ENCODE assay signal across 39 cellular contexts in genomic region chr19:41578886-41579285, GRCh38. TPM values are rescaled to one million over a fixed set of nuclear protein-coding genes. Genes with fewer than 3 reads are reported as not detected.
"Had no signal": no experiment of that assay in that cellular context is flagged by ENCODE, and none has a peak within 500 bp of the region (broad histone marks: within the 10 kb centered on the region; RNA-seq: fewer than 3 reads in every experiment).

No MANE protein-coding gene starts in this region.

- H3K36me3 ChIP-seq: ascending aorta, cardiac muscle cell had no signal

- H3K4me1 ChIP-seq: ascending aorta had no signal

- H3K36me3 Mint-ChIP-seq: brain had no signal

- H3K27ac ChIP-seq: ascending aorta, cardiac muscle cell, VCaP had no signal

- H3K4me1 Mint-ChIP-seq: brain had no signal

- H3K9me3 ChIP-seq: ascending aorta had no signal

- H3K27me3 ChIP-seq: ascending aorta, cardiac muscle cell had no signal

- H3K4me3 Mint-ChIP-seq: activated B cell treated with CpG ODN at 0.5 μM for 24 hours; activated CD4-positive, alpha-beta memory T cell treated with anti-CD3 and anti-CD28 coated beads for 36 hours; activated CD4-positive, alpha-beta T cell treated with anti-CD3 and anti-CD28 coated beads, Interleukin-2, amount 10 ng/mL, durations not matched to agents 24 days and 14 days; activated CD8-positive, alpha-beta T cell treated with anti-CD3 and anti-CD28 coated beads for 36 hours; activated naive CD4-positive, alpha-beta T cell treated with anti-CD3 and anti-CD28 coated beads, Interleukin-2, amount 10 ng/mL, durations not matched to agents 7 days and 5 days; activated naive CD4-positive, alpha-beta T cell treated with anti-CD3 and anti-CD28 coated beads, Interleukin-2, amount 50 U/mL, for 24 hours; activated naive CD8-positive, alpha-beta T cell; activated naive CD8-positive, alpha-beta T cell treated with anti-CD3 and anti-CD28 coated beads, Interleukin-2, amount 10 ng/mL, durations not matched to agents 7 days and 5 days; activated naive CD8-positive, alpha-beta T cell treated with anti-CD3 and anti-CD28 coated beads, Interleukin-2, amount 50 U/mL, for 24 hours; activated T-cell treated with anti-CD3 and anti-CD28 coated beads, Interleukin-2, amount 50 U/mL, for 4 hours; activated T-cell treated with anti-CD3 and anti-CD28 coated beads, Interleukin-2, amount 50 U/mL, for 72 hours; activated T-helper 1 cell treated with anti-CD3 and anti-CD28 coated beads, Interleukin-12 subunit alpha, Interleukin-12 subunit beta, Interleukin-2, Interleukin-4 antibody, amounts not matched to agents 30 ng/mL and 10 ng/mL and 1 ng/mL, durations not matched to agents 14 hours and 24 hours and 36 hours; activated T-helper 17 cell treated with anti-CD3 and anti-CD28 coated beads, Interleukin-2, amount 50 U/mL, for 72 hours; brain; central memory CD8-positive, alpha-beta T cell; T-cell; T-helper 2 cell treated with Interferon-gamma antibody and Interleukin-4, amounts not matched to agents 5 μg/mL and 100 μg/mL, for 36 hours had no signal

- DNase-seq: activated B cell treated with CpG ODN at 0.5 μM for 24 hours; activated CD4-positive, alpha-beta memory T cell treated with anti-CD3 and anti-CD28 coated beads for 36 hours; activated CD4-positive, alpha-beta T cell treated with anti-CD3 and anti-CD28 coated beads for 4 hours; activated CD4-positive, alpha-beta T cell treated with anti-CD3 and anti-CD28 coated beads, Interleukin-2, amount 10 ng/mL, durations not matched to agents 24 days and 14 days; activated CD4-positive, alpha-beta T cell treated with anti-CD3 and anti-CD28 coated beads, Interleukin-2, amount 50 U/mL, for 1 hour; activated CD4-positive, alpha-beta T cell treated with anti-CD3 and anti-CD28 coated beads, Interleukin-2, amount 50 U/mL, for 4 hours; activated CD4-positive, CD25-positive, alpha-beta regulatory T cell treated with anti-CD3 and anti-CD28 coated beads, Interleukin-2, amount 50 U/mL, for 72 hours; activated CD8-positive, alpha-beta memory T cell treated with anti-CD3 and anti-CD28 coated beads, Interleukin-2, amount 50 U/mL, for 4 hours; activated CD8-positive, alpha-beta T cell treated with anti-CD3 and anti-CD28 coated beads for 36 hours; activated effector memory CD4-positive, alpha-beta T cell treated with anti-CD3 and anti-CD28 coated beads, Interleukin-2, amount 50 U/mL, for 16 hours; activated gamma-delta T cell treated with Interleukin-2 at 50 U/mL for 16 hours; activated naive CD4-positive, alpha-beta T cell; activated naive CD4-positive, alpha-beta T cell treated with anti-CD3 and anti-CD28 coated beads, Interleukin-2, amount 10 ng/mL, durations not matched to agents 7 days and 5 days; activated naive CD8-positive, alpha-beta T cell treated with anti-CD3 and anti-CD28 coated beads, Interleukin-2, amount 10 ng/mL, durations not matched to agents 7 days and 5 days; activated naive CD8-positive, alpha-beta T cell treated with anti-CD3 and anti-CD28 coated beads, Interleukin-2, amount 50 U/mL, for 24 hours; activated T-cell treated with anti-CD3 and anti-CD28 coated beads for 4 hours; activated T-cell treated with anti-CD3 and anti-CD28 coated beads, Interleukin-2, amount 50 U/mL, for 1 hour; activated T-cell treated with anti-CD3 and anti-CD28 coated beads, Interleukin-2, amount 50 U/mL, for 4 hours; activated T-cell treated with anti-CD3 and anti-CD28 coated beads, Interleukin-2, amount 50 U/mL, for 72 hours; amygdala; anterior cingulate cortex; caudate nucleus; cerebellar nuclear complex; SW 1271; T-cell; T-helper 2 cell; T-helper 9 cell had no signal

- H3K4me3 ChIP-seq: ascending aorta, cardiac muscle cell had no signal

- ATAC-seq: activated CD8-positive, alpha-beta T cell treated with anti-CD3 and anti-CD28 coated beads for 36 hours; activated naive CD8-positive, alpha-beta T cell treated with anti-CD3 and anti-CD28 coated beads, Interleukin-2, amount 50 U/mL, for 24 hours; activated T-cell treated with anti-CD3 and anti-CD28 coated beads, Interleukin-2, amount 50 U/mL, for 4 hours; activated T-cell treated with anti-CD3 and anti-CD28 coated beads, Interleukin-2, amount 50 U/mL, for 72 hours; activated T-helper 17 cell treated with anti-CD3 and anti-CD28 coated beads, Interleukin-2, amount 50 U/mL, for 72 hours; T-cell had no signal

- H3K27me3 Mint-ChIP-seq: activated B cell treated with CpG ODN at 0.5 μM for 24 hours; activated CD4-positive, alpha-beta memory T cell treated with anti-CD3 and anti-CD28 coated beads for 36 hours; activated CD4-positive, alpha-beta T cell treated with anti-CD3 and anti-CD28 coated beads, Interleukin-2, amount 10 ng/mL, durations not matched to agents 24 days and 14 days; activated CD8-positive, alpha-beta T cell treated with anti-CD3 and anti-CD28 coated beads for 36 hours; activated naive CD4-positive, alpha-beta T cell treated with anti-CD3 and anti-CD28 coated beads, Interleukin-2, amount 10 ng/mL, durations not matched to agents 7 days and 5 days; activated naive CD4-positive, alpha-beta T cell treated with anti-CD3 and anti-CD28 coated beads, Interleukin-2, amount 50 U/mL, for 24 hours; activated naive CD8-positive, alpha-beta T cell; activated naive CD8-positive, alpha-beta T cell treated with anti-CD3 and anti-CD28 coated beads, Interleukin-2, amount 10 ng/mL, durations not matched to agents 7 days and 5 days; activated naive CD8-positive, alpha-beta T cell treated with anti-CD3 and anti-CD28 coated beads, Interleukin-2, amount 50 U/mL, for 24 hours; activated T-helper 17 cell treated with anti-CD3 and anti-CD28 coated beads, Interleukin-2, amount 50 U/mL, for 72 hours; central memory CD8-positive, alpha-beta T cell; T-cell had no signal

- H3K9me3 Mint-ChIP-seq: activated naive CD4-positive, alpha-beta T cell treated with anti-CD3 and anti-CD28 coated beads, Interleukin-2, amount 50 U/mL, for 24 hours; central memory CD8-positive, alpha-beta T cell had no signal

- H3K27ac Mint-ChIP-seq: activated B cell treated with CpG ODN at 0.5 μM for 24 hours; activated CD4-positive, alpha-beta memory T cell treated with anti-CD3 and anti-CD28 coated beads for 36 hours; activated CD4-positive, alpha-beta T cell treated with anti-CD3 and anti-CD28 coated beads, Interleukin-2, amount 10 ng/mL, durations not matched to agents 24 days and 14 days; activated CD8-positive, alpha-beta T cell treated with anti-CD3 and anti-CD28 coated beads for 36 hours; activated naive CD4-positive, alpha-beta T cell treated with anti-CD3 and anti-CD28 coated beads, Interleukin-2, amount 10 ng/mL, durations not matched to agents 7 days and 5 days; activated naive CD4-positive, alpha-beta T cell treated with anti-CD3 and anti-CD28 coated beads, Interleukin-2, amount 50 U/mL, for 24 hours; activated naive CD8-positive, alpha-beta T cell; activated naive CD8-positive, alpha-beta T cell treated with anti-CD3 and anti-CD28 coated beads, Interleukin-2, amount 10 ng/mL, durations not matched to agents 7 days and 5 days; activated naive CD8-positive, alpha-beta T cell treated with anti-CD3 and anti-CD28 coated beads, Interleukin-2, amount 50 U/mL, for 24 hours; activated T-cell treated with anti-CD3 and anti-CD28 coated beads, Interleukin-2, amount 50 U/mL, for 72 hours; activated T-helper 17 cell treated with anti-CD3 and anti-CD28 coated beads, Interleukin-2, amount 50 U/mL, for 72 hours; brain; T-cell; T-helper 2 cell treated with Interferon-gamma antibody and Interleukin-4, amounts not matched to agents 5 μg/mL and 100 μg/mL, for 36 hours had no signal

RNA-seq across cellular contexts. Expression of gene CEACAM21, which starts 2.9 kb away (rescaled TPM):
- total RNA-seq: ascending aorta, bronchial epithelial cell had no signal

RNA-seq across cellular contexts. Expression of gene CEACAM4, which starts 48.0 kb away (rescaled TPM):
- total RNA-seq: activated B cell treated with CpG ODN at 0.5 μM for 24 hours; activated CD4-positive, alpha-beta memory T cell treated with anti-CD3 and anti-CD28 coated beads for 36 hours; activated CD4-positive, alpha-beta T cell treated with anti-CD3 and anti-CD28 coated beads, Interleukin-2, amount 10 ng/mL, durations not matched to agents 24 days and 14 days; activated CD8-positive, alpha-beta T cell treated with anti-CD3 and anti-CD28 coated beads for 36 hours; activated naive CD8-positive, alpha-beta T cell treated with anti-CD3 and anti-CD28 coated beads, Interleukin-2, amount 10 ng/mL, durations not matched to agents 7 days and 5 days; activated T-cell treated with anti-CD3 and anti-CD28 coated beads, Interleukin-2, amount 50 U/mL, for 4 hours; activated T-cell treated with anti-CD3 and anti-CD28 coated beads, Interleukin-2, amount 50 U/mL, for 72 hours; activated T-helper 1 cell treated with anti-CD3 and anti-CD28 coated beads, Interleukin-12 subunit alpha, Interleukin-12 subunit beta, Interleukin-2, Interleukin-4 antibody, amounts not matched to agents 30 ng/mL and 10 ng/mL and 1 ng/mL, durations not matched to agents 14 hours and 24 hours and 36 hours; activated T-helper 17 cell treated with anti-CD3 and anti-CD28 coated beads, Interleukin-2, amount 50 U/mL, for 72 hours; ascending aorta; bronchial epithelial cell; cardiac muscle cell; T-helper 1 cell treated with Interleukin-12 subunit alpha and Interleukin-12 subunit beta and Interleukin-4 antibody, amounts not matched to agents 30 ng/mL and 1 ng/mL, for 36 hours had no signal
